1 cellular context compared by ENCODE assay signal in the genomic region with DNA sequence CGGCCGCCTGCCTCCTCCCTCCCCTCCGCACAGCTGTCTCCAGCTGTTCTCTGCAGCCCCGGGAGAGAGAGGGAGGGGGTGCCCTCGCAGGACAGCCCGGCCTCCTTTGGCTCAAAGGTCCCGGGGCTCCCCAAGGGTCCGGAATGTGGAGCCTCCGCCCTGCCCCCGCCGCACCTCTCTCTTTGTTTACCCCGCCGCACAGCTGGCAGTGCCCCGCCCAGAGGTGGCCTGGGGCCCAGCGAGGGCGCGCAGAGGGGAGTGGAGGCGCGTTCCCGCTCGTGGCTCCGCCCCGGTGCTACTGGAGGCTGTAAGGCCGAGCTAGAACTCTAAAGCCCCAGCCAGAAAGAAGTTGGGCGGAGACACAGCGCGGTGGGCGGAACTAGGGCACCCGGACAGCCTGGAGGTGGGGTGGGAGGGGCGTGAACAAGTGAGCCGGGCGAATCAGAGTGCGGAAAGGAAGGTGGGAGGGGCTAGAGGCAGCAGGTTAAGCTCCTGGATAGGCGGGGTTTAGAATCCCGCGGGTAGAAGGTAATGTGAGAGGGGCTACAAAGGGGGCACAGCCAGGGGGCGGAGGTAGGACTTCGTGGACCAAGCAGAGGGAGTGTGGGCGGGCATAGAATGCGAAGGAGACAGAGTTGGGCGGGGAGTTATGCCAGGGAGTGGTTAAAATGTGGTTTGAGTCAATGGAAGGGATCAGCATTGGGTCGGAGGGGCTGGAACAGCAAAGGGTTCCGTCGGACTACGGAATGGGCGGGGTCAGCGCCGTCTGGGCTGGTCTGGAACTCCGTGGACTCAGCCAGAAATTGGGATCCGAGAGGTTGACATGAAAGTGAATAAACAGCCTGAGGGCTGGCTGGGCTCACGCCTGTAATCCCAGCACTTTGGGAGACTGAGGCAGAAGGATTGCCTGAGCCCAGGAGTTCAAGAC.
TF ChIP-seq lines count a peak whose summit lies in the region.

No MANE protein-coding gene starts in this region.

TF ChIP-seq in HEK293, 187 proteins besides CTCF, POLR2A, EP300 and RAD21 (continued from another document):
- TF ChIP-seq, protein P1, sequence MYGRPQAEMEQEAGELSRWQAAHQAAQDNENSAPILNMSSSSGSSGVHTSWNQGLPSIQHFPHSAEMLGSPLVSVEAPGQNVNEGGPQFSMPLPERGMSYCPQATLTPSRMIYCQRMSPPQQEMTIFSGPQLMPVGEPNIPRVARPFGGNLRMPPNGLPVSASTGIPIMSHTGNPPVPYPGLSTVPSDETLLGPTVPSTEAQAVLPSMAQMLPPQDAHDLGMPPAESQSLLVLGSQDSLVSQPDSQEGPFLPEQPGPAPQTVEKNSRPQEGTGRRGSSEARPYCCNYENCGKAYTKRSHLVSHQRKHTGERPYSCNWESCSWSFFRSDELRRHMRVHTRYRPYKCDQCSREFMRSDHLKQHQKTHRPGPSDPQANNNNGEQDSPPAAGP (tag by site-specific recombination; IDR thresholded peaks at IDR 0.05): peak; percentile 97
- TF ChIP-seq, protein P2, sequence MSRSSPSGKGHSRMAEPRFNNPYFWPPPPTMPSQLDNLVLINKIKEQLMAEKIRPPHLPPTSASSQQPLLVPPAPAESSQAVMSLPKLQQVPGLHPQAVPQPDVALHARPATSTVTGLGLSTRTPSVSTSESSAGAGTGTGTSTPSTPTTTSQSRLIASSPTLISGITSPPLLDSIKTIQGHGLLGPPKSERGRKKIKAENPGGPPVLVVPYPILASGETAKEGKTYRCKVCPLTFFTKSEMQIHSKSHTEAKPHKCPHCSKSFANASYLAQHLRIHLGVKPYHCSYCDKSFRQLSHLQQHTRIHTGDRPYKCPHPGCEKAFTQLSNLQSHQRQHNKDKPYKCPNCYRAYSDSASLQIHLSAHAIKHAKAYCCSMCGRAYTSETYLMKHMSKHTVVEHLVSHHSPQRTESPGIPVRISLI (tag by site-specific recombination; IDR thresholded peaks at IDR 0.05): no peak
- TF ChIP-seq, protein P3, sequence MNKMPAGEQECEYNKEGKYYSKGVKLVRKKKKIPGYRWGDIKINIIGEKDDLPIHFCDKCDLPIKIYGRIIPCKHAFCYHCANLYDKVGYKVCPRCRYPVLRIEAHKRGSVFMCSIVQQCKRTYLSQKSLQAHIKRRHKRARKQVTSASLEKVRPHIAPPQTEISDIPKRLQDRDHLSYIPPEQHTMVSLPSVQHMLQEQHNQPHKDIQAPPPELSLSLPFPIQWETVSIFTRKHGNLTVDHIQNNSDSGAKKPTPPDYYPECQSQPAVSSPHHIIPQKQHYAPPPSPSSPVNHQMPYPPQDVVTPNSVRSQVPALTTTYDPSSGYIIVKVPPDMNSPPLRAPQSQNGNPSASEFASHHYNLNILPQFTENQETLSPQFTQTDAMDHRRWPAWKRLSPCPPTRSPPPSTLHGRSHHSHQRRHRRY (tag by site-specific recombination; IDR thresholded peaks at IDR 0.05): 0 out of 2 replicates have a peak, but pooled peaks have one; percentile 77
- peak; percentile 81; the same call in 1 of the 2 replicates for TF ChIP-seq ZNF2 (tag by site-specific recombination; IDR thresholded peaks at IDR 0.05)
- no peak for TF ChIP-seq ZNF266 (tag by site-specific recombination; IDR thresholded peaks at IDR 0.05; ENCODE audit: low read depth)
- TF ChIP-seq ZNF37A (tag by site-specific recombination; IDR thresholded peaks at IDR 0.05): no peak
